Comparison of ENCODE assay signal across 21 cellular contexts in the genomic region with DNA sequence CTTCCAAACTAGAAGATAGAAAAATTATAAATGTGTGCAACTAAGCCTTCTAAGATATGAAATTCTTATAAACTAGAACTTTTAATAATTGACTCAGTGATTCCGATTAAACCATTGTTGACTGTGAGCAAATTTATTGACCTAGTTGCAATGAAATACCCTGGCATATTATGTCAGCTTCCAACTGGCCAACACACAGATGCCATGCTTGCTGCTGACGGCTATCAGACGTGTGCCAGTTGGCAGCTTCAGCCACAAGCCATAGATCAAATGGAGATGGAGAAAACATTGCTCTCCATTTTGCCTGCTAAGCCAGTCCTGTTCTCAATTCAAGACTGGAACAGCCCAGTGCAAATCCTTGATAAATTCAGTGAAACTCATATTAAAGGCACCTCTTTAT.
"Had no signal": no experiment of that assay in that cellular context is flagged by ENCODE, and none has a peak within 500 bp of the region (broad histone marks: within the 10 kb centered on the region; RNA-seq: fewer than 3 reads in every experiment).

No MANE protein-coding gene starts in this region.

- H3K4me3 ChIP-seq: dorsolateral prefrontal cortex, esophagus muscularis mucosa, gastrocnemius medialis, lower lobe of right lung, tibial artery had no signal

- H3K27ac ChIP-seq: brain microvascular endothelial cell, dorsolateral prefrontal cortex, esophagus muscularis mucosa, gastrocnemius medialis, lower lobe of right lung had no signal

- H3K9me3 ChIP-seq: esophagus muscularis mucosa, gastrocnemius medialis, lower lobe of right lung, tibial artery had no signal

- H3K27me3 ChIP-seq: brain microvascular endothelial cell, dorsolateral prefrontal cortex, esophagus muscularis mucosa, gastrocnemius medialis, tibial artery had no signal

- H3K36me3 ChIP-seq: brain microvascular endothelial cell, esophagus muscularis mucosa, gastrocnemius medialis, lower lobe of right lung, tibial artery had no signal

- ATAC-seq: activated CD8-positive, alpha-beta T cell treated with anti-CD3 and anti-CD28 coated beads, Interleukin-2, amount 10 ng/mL, durations not matched to agents 7 days and 5 days; activated naive CD8-positive, alpha-beta T cell treated with anti-CD3 and anti-CD28 coated beads, Interleukin-2, amount 50 U/mL, for 24 hours; gastrocnemius medialis; left cardiac atrium; lower lobe of right lung; naive thymus-derived CD4-positive, alpha-beta T cell; stimulated activated naive CD8-positive, alpha-beta T cell treated with anti-CD3 and anti-CD28 coated beads, Interleukin-15, Interleukin-2, amounts not matched to agents 100 U/mL and 50 U/mL, for 24 hours had no signal

- DNase-seq: activated CD4-positive, alpha-beta T cell treated with anti-CD3 and anti-CD28 coated beads for 1 hour; activated CD4-positive, alpha-beta T cell treated with anti-CD3 and anti-CD28 coated beads, Interleukin-2, amount 50 U/mL, for 1 hour; activated CD8-positive, alpha-beta T cell treated with anti-CD3 and anti-CD28 coated beads, Interleukin-2, amount 10 ng/mL, durations not matched to agents 7 days and 5 days; activated gamma-delta T cell; activated naive CD4-positive, alpha-beta T cell treated with anti-CD3 and anti-CD28 coated beads, Interleukin-2, amount 50 U/mL, for 16 hours; activated naive CD8-positive, alpha-beta T cell treated with anti-CD3 and anti-CD28 coated beads, Interleukin-2, amount 50 U/mL, for 24 hours; anterior cingulate cortex; brain microvascular endothelial cell; gastrocnemius medialis; head of caudate nucleus; islet precursor cell; left cardiac atrium; lower lobe of right lung; mesendoderm; naive thymus-derived CD4-positive, alpha-beta T cell; stimulated activated CD4-positive, alpha-beta T cell treated with anti-CD3 and anti-CD28 coated beads, Interleukin-4, amount 100 ng/mL, for 24 hours; stimulated activated naive CD8-positive, alpha-beta T cell treated with anti-CD3 and anti-CD28 coated beads, Interleukin-15, Interleukin-2, amounts not matched to agents 100 U/mL and 50 U/mL, for 24 hours; T-helper 9 cell; tibial artery had no signal
